ENCODE assay signal across 8 cellular contexts in genomic region chr18:79644006-79644665, GRCh38. TPM values are rescaled to one million over a fixed set of nuclear protein-coding genes. Genes with fewer than 3 reads are reported as not detected.
DNase-seq lines count a peak whose midpoint lies in the region; ATAC-seq and TF ChIP-seq lines count a peak whose summit lies in the region.

No MANE protein-coding gene starts in this region.

- H3K27me3 ChIP-seq in Karpas-422 (ENCODE audit: low read length): no peaks in the 10 kb centered on the region
- no peaks in the 10 kb centered on the region; the same call in 1 of the 2 replicates for H3K27me3 ChIP-seq in SJSA1 (replicated peaks)
- no peaks in the 10 kb centered on the region for H3K27me3 ChIP-seq in cardiac muscle cell

- no peaks in the 10 kb centered on the region for H4K20me1 ChIP-seq in Karpas-422 (ENCODE audit: insufficient read depth, low read depth, low read length)

- no peak overlapping the region for H3K4me3 ChIP-seq in Karpas-422 (ENCODE audit: low read length)
- no peak overlapping the region for H3K4me3 ChIP-seq in SJSA1
- no peak overlapping the region for H3K4me3 ChIP-seq in cardiac muscle cell

- no peaks in the 10 kb centered on the region for H3K79me2 ChIP-seq in Karpas-422 (ENCODE audit: low read length)

- no peak overlapping the region for H3K9ac ChIP-seq in Karpas-422 (ENCODE audit: low read length)

- H3K27ac ChIP-seq in Karpas-422 (ENCODE audit: low read length): no peak overlapping the region
- H3K27ac ChIP-seq in SJSA1: no peak overlapping the region
- no peak overlapping the region for H3K27ac ChIP-seq in cardiac muscle cell

- no peak overlapping the region for H3K27ac Mint-ChIP-seq in activated naive CD4-positive, alpha-beta T cell treated with anti-CD3 and anti-CD28 coated beads for 36 hours

- ATAC-seq in GM21528 (IDR thresholded peaks at IDR 0.05; ENCODE audit: low FRiP score, unreplicated experiment): peak; percentile 95
- ATAC-seq in HG03045 (IDR thresholded peaks at IDR 0.05; ENCODE audit: unreplicated experiment): no peak

- H2AFZ ChIP-seq in Karpas-422 (ENCODE audit: low read length): no peak overlapping the region

- CTCF ChIA-PET in activated naive CD4-positive, alpha-beta T cell treated with anti-CD3 and anti-CD28 coated beads for 36 hours (lab: Charles Lee): interaction anchor here (0.7 to 5.3 kb wide), 9 partner anchors 8 to 274 kb away, joined by 3 to 63 read pairs (median 3); no protein-coding TSS in a partner anchor

- peak; percentile 93 for TF ChIP-seq CTCF in cardiac muscle cell (IDR thresholded peaks at IDR 0.05; ENCODE audit: low read depth, low read length)

- H3K4me2 ChIP-seq in Karpas-422 (ENCODE audit: low read depth, low read length, poor library complexity, severe bottlenecking): no peak overlapping the region

- peaks cover 4% of the 10 kb centered on the region for H3K4me1 Mint-ChIP-seq in activated naive CD4-positive, alpha-beta T cell treated with anti-CD3 and anti-CD28 coated beads for 36 hours (ENCODE audit: low read depth)

- no peak overlapping the region for H3K4me3 Mint-ChIP-seq in activated naive CD4-positive, alpha-beta T cell treated with anti-CD3 and anti-CD28 coated beads for 36 hours

- DNase-seq in DMS 273 (lab: John Stamatoyannopoulos, UW; ENCODE audit: unreplicated experiment): peak; percentile 81
- DNase-seq in Karpas-422: peak; percentile 93
- DNase-seq in SJSA1 (ENCODE audit: low read depth in 1 of 2, low spot score in 2 of 2): peak; percentile 54 to 70
- DNase-seq in activated naive CD4-positive, alpha-beta T cell treated with anti-CD3 and anti-CD28 coated beads for 36 hours: peak; percentile 78
- peak; percentile 66 to 67 for DNase-seq in cardiac muscle cell (ENCODE audit: low read depth in 1 of 2, low spot score in 1 of 2)
- DNase-seq in putamen (ENCODE audit: low spot score): peak; percentile 41

- no peaks in the 10 kb centered on the region for H3K36me3 ChIP-seq in Karpas-422 (ENCODE audit: insufficient read depth, low read length)
- H3K36me3 ChIP-seq in SJSA1: no peaks in the 10 kb centered on the region
- no peaks in the 10 kb centered on the region for H3K36me3 ChIP-seq in cardiac muscle cell

- intact Hi-C loops in activated naive CD4-positive, alpha-beta T cell treated with anti-CD3 and anti-CD28 coated beads for 36 hours (cut with micrococcal nuclease): loop anchor here (1.0 to 10.0 kb wide), 3 partner anchors 116 to 769 kb away; no protein-coding TSS in a partner anchor

- no peaks in the 10 kb centered on the region for H3K9me3 ChIP-seq in Karpas-422 (ENCODE audit: low read length)
- H3K9me3 ChIP-seq in SJSA1 (replicated peaks): no peaks in the 10 kb centered on the region
- no peaks in the 10 kb centered on the region for H3K9me3 ChIP-seq in cardiac muscle cell (ENCODE audit: low read depth)

- no peaks in the 10 kb centered on the region for H3K36me3 Mint-ChIP-seq in activated naive CD4-positive, alpha-beta T cell treated with anti-CD3 and anti-CD28 coated beads for 36 hours (ENCODE audit: low read depth)

- peaks cover 9% of the 10 kb centered on the region for H3K27me3 Mint-ChIP-seq in activated naive CD4-positive, alpha-beta T cell treated with anti-CD3 and anti-CD28 coated beads for 36 hours (ENCODE audit: low read depth)

- no peaks in the 10 kb centered on the region for H3K9me3 Mint-ChIP-seq in activated naive CD4-positive, alpha-beta T cell treated with anti-CD3 and anti-CD28 coated beads for 36 hours

- no peaks in the 10 kb centered on the region for H3K9me2 ChIP-seq in Karpas-422 (replicated peaks; ENCODE audit: insufficient read depth, low read length)

- H3K4me1 ChIP-seq in Karpas-422 (ENCODE audit: low read length) (peaks cover 13% of the 10 kb centered on the region), SJSA1 (replicated peaks) (no peaks in the 10 kb centered on the region), cardiac muscle cell (ENCODE audit: low read depth) (no peaks in the 10 kb centered on the region)

RNA-seq across cellular contexts. Expression of gene CTDP1, which starts 35.5 kb away (rescaled TPM):
- 14.1 and 32.9 TPM in 2 replicates for total RNA-seq in Karpas-422 (2014; rRNA removed; shearing (Covaris generic); ENCODE audit: low replicate concordance)
- 23.0 TPM in 2 replicates for total RNA-seq in SJSA1 (2014; rRNA removed; shearing (Covaris generic))
- total RNA-seq in activated naive CD4-positive, alpha-beta T cell treated with anti-CD3 and anti-CD28 coated beads for 36 hours: 10 to 100 TPM; 28.0 to 29.1 TPM
- total RNA-seq in cardiac muscle cell: 22.2 and 30.2 TPM in 2 replicates
- 22.1 and 23.3 TPM in 2 replicates for polyA plus RNA-seq in cardiac muscle cell

Comparison
In these comparisons a context has a peak if more than half of its experiments do, and no peak if none do; other contexts are left out.
1. DNase-seq: peak in every context shown above with its lines; median percentile 93 in Karpas-422; 81 in DMS 273; 78 in activated naive CD4-positive, alpha-beta T cell treated with anti-CD3 and anti-CD28 coated beads for 36 hours; 66 in cardiac muscle cell; 62 in SJSA1; 41 in putamen.